21 cellular contexts compared by ENCODE assay signal in genomic region chr9:18874069-18874468, GRCh38.
DNase-seq lines count a peak whose midpoint lies in the region; ATAC-seq and TF ChIP-seq lines count a peak whose summit lies in the region.
"Had no signal": no experiment of that assay in that cellular context is flagged by ENCODE, and none has a peak within 500 bp of the region (broad histone marks: within the 10 kb centered on the region; RNA-seq: fewer than 3 reads in every experiment).

No MANE protein-coding gene starts in this region.

- H3K4me2 ChIP-seq in hepatocyte = no peak overlapping the region

- H4K20me1 ChIP-seq in hepatocyte (ENCODE audit: insufficient read depth, poor library complexity, severe bottlenecking) = no peaks in the 10 kb centered on the region

- no peak for TF ChIP-seq CTCF in hepatocyte (IDR thresholded peaks at IDR 0.05; ENCODE audit: poor library complexity)

- no peak overlapping the region for H2AFZ ChIP-seq in hepatocyte

- H3K79me2 ChIP-seq in hepatocyte = no peaks in the 10 kb centered on the region

- H3K9me3 ChIP-seq in hepatocyte (ENCODE audit: low read depth) = peaks cover 7% of the 10 kb centered on the region
- H3K9me3 ChIP-seq: BE2C, Peyer's patch had no signal

- no peaks in the 10 kb centered on the region for H3K27me3 ChIP-seq in hepatocyte
- H3K27me3 ChIP-seq: BE2C, Peyer's patch had no signal

- no peak overlapping the region for H3K4me3 ChIP-seq in hepatocyte
- H3K4me3 ChIP-seq: Peyer's patch had no signal

- DNase-seq in cortex of kidney (lab: John Stamatoyannopoulos, UW) (no peak), hepatocyte (ENCODE audit: low spot score) (no peak)
- DNase-seq in activated effector memory CD4-positive, alpha-beta T cell treated with Interleukin-2 at 50 U/mL for 16 hours = no peak
- no peak for DNase-seq in stimulated activated CD4-positive, alpha-beta T cell treated with anti-CD3 and anti-CD28 coated beads, Interleukin-4, amount 100 ng/mL, for 4 hours
- DNase-seq: BE2C, DMS53, GDM1, KBM-7, MM.1S, NCI-H1105, NCI-H146, NCI-H2029, NCI-H226, NCI-H510A treated with DMSO at 0.1 percent for 48 hours, NCI-H774, Peyer's patch had no signal

- H3K27ac ChIP-seq in hepatocyte = no peak overlapping the region
- H3K27ac ChIP-seq: Peyer's patch had no signal

- no peaks in the 10 kb centered on the region for H3K9me2 ChIP-seq in hepatocyte (replicated peaks; ENCODE audit: insufficient read depth)

- no peaks in the 10 kb centered on the region for H3K36me3 ChIP-seq in hepatocyte (replicated peaks; ENCODE audit: insufficient read depth, low read depth)
- H3K36me3 ChIP-seq: BE2C, Peyer's patch had no signal

- no peaks in the 10 kb centered on the region for H3K4me1 ChIP-seq in hepatocyte (ENCODE audit: insufficient read depth)
- H3K4me1 ChIP-seq: BE2C, Peyer's patch had no signal

- ATAC-seq in GM18511 (IDR thresholded peaks at IDR 0.05; ENCODE audit: unreplicated experiment) (peak; percentile 59), GM21390 (IDR thresholded peaks at IDR 0.05; ENCODE audit: unreplicated experiment) (peak; percentile 44), HG03378 (IDR thresholded peaks at IDR 0.05; ENCODE audit: unreplicated experiment) (peak; percentile 74)
- ATAC-seq: HCT116, SK-N-SH treated with all-trans-retinoic acid at 6 μM for 48 hours had no signal

- whole genome bisulfite sequencing in hepatocyte (ENCODE audit: low lambda C conversion rate, missing lambda C conversion rate) = 97% methylated on average over 4 of the region's 4 CpGs
